In the genomic region with DNA sequence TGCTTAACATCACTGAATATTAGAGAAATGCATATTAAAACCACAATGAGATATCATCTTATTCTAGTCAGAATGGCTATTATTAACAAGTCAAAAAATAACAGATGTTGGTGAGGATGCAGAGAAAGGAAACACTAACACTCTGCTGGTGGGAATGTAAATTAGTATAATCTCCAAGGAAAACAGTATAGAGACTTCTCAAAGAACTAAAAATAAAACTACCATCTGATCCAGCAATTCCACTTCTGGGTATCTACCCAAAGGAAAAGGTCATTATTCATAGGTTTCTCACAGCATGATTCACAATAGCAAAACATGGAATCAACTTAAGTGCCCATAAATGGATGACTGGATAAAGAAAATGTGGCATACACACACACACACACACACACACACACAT, we compare ENCODE assay signal across 19 cellular contexts.
"Had no signal": no experiment of that assay in that cellular context is flagged by ENCODE, and none has a peak within 500 bp of the region (broad histone marks: within the 10 kb centered on the region; RNA-seq: fewer than 3 reads in every experiment).

No MANE protein-coding gene starts in this region.

- H3K36me3 ChIP-seq: prostate gland had no signal

- H3K4me3 ChIP-seq: cardiac muscle cell, esophagus squamous epithelium, prostate gland, right atrium auricular region, skin epidermis, stomach, testis had no signal

- H3K27me3 ChIP-seq: cardiac muscle cell, esophagus squamous epithelium, right atrium auricular region, stomach, testis had no signal

- DNase-seq: activated CD4-positive, alpha-beta T cell treated with anti-CD3 and anti-CD28 coated beads, Interleukin-2, amount 10 ng/mL, durations not matched to agents 24 days and 14 days; activated CD8-positive, alpha-beta T cell treated with anti-CD3 and anti-CD28 coated beads for 36 hours; activated naive CD4-positive, alpha-beta T cell treated with anti-CD3 and anti-CD28 coated beads, Interleukin-2, amount 10 ng/mL, durations not matched to agents 7 days and 5 days; activated naive CD8-positive, alpha-beta T cell treated with anti-CD3 and anti-CD28 coated beads, Interleukin-2, amount 50 U/mL, for 24 hours; activated T-cell treated with anti-CD3 and anti-CD28 coated beads, Interleukin-2, amount 50 U/mL, for 4 hours; anterior cingulate cortex; effector memory CD8-positive, alpha-beta T cell; esophagus squamous epithelium; immature natural killer cell; mesendoderm; naive thymus-derived CD8-positive, alpha-beta T cell; stimulated activated CD4-positive, alpha-beta T cell treated with anti-CD3 and anti-CD28 coated beads, Interleukin-15, amount 100 ng/mL, for 24 hours; stimulated activated CD4-positive, alpha-beta T cell treated with anti-CD3 and anti-CD28 coated beads, Interleukin-4, amount 100 ng/mL, for 1 hour; stomach; testis had no signal

- ATAC-seq: activated CD8-positive, alpha-beta T cell treated with anti-CD3 and anti-CD28 coated beads for 36 hours; activated naive CD8-positive, alpha-beta T cell treated with anti-CD3 and anti-CD28 coated beads, Interleukin-2, amount 50 U/mL, for 24 hours; activated T-cell treated with anti-CD3 and anti-CD28 coated beads, Interleukin-2, amount 50 U/mL, for 4 hours; effector memory CD8-positive, alpha-beta T cell; naive thymus-derived CD8-positive, alpha-beta T cell had no signal
